29 cellular contexts compared by ENCODE assay signal in genomic region chr10:129809431-129809830, GRCh38.
"Had no signal": no experiment of that assay in that cellular context is flagged by ENCODE, and none has a peak within 500 bp of the region (broad histone marks: within the 10 kb centered on the region; RNA-seq: fewer than 3 reads in every experiment).

No MANE protein-coding gene starts in this region.

- DNase-seq: activated CD4-positive, alpha-beta memory T cell treated with anti-CD3 and anti-CD28 coated beads for 36 hours; activated CD4-positive, alpha-beta T cell treated with anti-CD3 and anti-CD28 coated beads for 36 hours; activated CD4-positive, alpha-beta T cell treated with anti-CD3 and anti-CD28 coated beads, Interleukin-2, amount 10 ng/mL, durations not matched to agents 24 days and 14 days; activated CD4-positive, CD25-positive, alpha-beta regulatory T cell; activated CD4-positive, CD25-positive, alpha-beta regulatory T cell treated with anti-CD3 and anti-CD28 coated beads, Interleukin-2, amount 50 U/mL, for 72 hours; activated CD8-positive, alpha-beta memory T cell treated with anti-CD3 and anti-CD28 coated beads, Interleukin-2, amount 10 ng/mL, durations not matched to agents 7 days and 5 days; activated CD8-positive, alpha-beta memory T cell treated with anti-CD3 and anti-CD28 coated beads, Interleukin-2, amount 50 U/mL, for 4 hours; activated CD8-positive, alpha-beta T cell treated with anti-CD3 and anti-CD28 coated beads, Interleukin-2, amount 10 ng/mL, durations not matched to agents 7 days and 5 days; activated gamma-delta T cell; activated naive CD4-positive, alpha-beta T cell; activated naive CD4-positive, alpha-beta T cell treated with anti-CD3 and anti-CD28 coated beads, Interleukin-2, amount 10 ng/mL, durations not matched to agents 7 days and 5 days; activated naive CD8-positive, alpha-beta T cell treated with anti-CD3 and anti-CD28 coated beads, Interleukin-2, amount 10 ng/mL, durations not matched to agents 7 days and 5 days; activated T-cell treated with anti-CD3 and anti-CD28 coated beads, Interleukin-2, amount 50 U/mL, for 1 hour; activated T-cell treated with anti-CD3 and anti-CD28 coated beads, Interleukin-2, amount 50 U/mL, for 48 hours; central memory CD4-positive, alpha-beta T cell; cerebellar nuclear complex; colonic mucosa; effector memory CD4-positive, alpha-beta T cell; endodermal cell; erythroblast; esophagus squamous epithelium; foreskin melanocyte; T-helper 1 cell; T-helper 17 cell; T1000 had no signal

- H3K4me3 ChIP-seq: ascending aorta, breast epithelium, cardiac muscle cell, colonic mucosa, esophagus squamous epithelium, gastroesophageal sphincter had no signal

- H3K27me3 ChIP-seq: ascending aorta, breast epithelium, cardiac muscle cell, colonic mucosa had no signal

- H3K36me3 ChIP-seq: ascending aorta, breast epithelium, cardiac muscle cell, colonic mucosa, esophagus squamous epithelium, gastroesophageal sphincter had no signal

- H3K9me3 ChIP-seq: colonic mucosa had no signal

- H3K27ac ChIP-seq: ascending aorta, breast epithelium, cardiac muscle cell, colonic mucosa, esophagus squamous epithelium, gastroesophageal sphincter had no signal

- H3K4me1 ChIP-seq: ascending aorta, breast epithelium, colonic mucosa, esophagus squamous epithelium, gastroesophageal sphincter had no signal
